In the genomic region with DNA sequence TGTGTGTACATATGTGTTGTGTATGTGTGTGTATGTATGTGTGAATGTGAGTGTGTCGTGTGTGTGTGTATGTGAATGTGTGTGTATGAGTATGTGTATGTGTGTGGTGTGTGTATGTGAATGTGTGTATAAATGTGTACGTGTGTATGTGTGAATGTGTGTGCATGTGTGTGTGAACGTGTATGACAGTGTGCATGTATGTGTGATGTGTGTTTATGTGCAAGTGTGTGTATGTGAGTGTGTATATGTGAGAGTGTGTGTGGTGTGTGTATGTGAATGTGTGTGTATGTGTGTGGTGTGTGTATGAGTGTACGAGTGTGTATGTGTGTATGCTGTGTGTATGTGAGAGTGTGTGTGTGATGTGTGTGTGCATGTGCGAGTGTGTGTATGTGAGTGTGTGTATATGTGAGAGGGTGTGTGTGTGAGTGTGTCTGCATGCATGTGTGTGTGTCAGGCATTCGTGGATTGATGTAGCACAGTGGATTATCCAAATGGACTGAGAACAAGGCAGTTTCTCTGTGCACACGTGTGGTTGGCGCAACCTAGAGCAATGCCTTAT, we compare ENCODE assay signal across 31 cellular contexts.
"Had no signal": no experiment of that assay in that cellular context is flagged by ENCODE, and none has a peak within 500 bp of the region (broad histone marks: within the 10 kb centered on the region; RNA-seq: fewer than 3 reads in every experiment).

No MANE protein-coding gene starts in this region.

- H3K27ac Mint-ChIP-seq: activated CD4-positive, alpha-beta T cell treated with anti-CD3 and anti-CD28 coated beads, Interleukin-2, amount 10 ng/mL, durations not matched to agents 24 days and 14 days; activated CD8-positive, alpha-beta T cell treated with anti-CD3 and anti-CD28 coated beads, Interleukin-2, amount 10 ng/mL, durations not matched to agents 7 days and 5 days; activated naive CD4-positive, alpha-beta T cell treated with anti-CD3 and anti-CD28 coated beads, Interleukin-2, amount 50 U/mL, for 24 hours; activated T-cell treated with anti-CD3 and anti-CD28 coated beads, Interleukin-2, amount 50 U/mL, for 24 hours; activated T-helper 2 cell treated with anti-CD3 and anti-CD28 coated beads, Interferon-gamma antibody, Interleukin-2, Interleukin-4, amounts not matched to agents 10 μg/mL and 5 μg/mL and 100 μg/mL, durations not matched to agents 14 hours and 24 hours and 36 hours; T-helper 1 cell treated with Interleukin-12 subunit alpha and Interleukin-12 subunit beta and Interleukin-4 antibody, amounts not matched to agents 30 μg/mL and 1 μg/mL, for 36 hours; T-helper 2 cell treated with Interferon-gamma antibody and Interleukin-4, amounts not matched to agents 5 μg/mL and 100 μg/mL, for 36 hours had no signal

- H3K27ac ChIP-seq: adrenal gland, body of pancreas, breast epithelium, SJSA1 had no signal

- H3K9me3 Mint-ChIP-seq: activated CD4-positive, alpha-beta T cell treated with anti-CD3 and anti-CD28 coated beads, Interleukin-2, amount 10 ng/mL, durations not matched to agents 24 days and 14 days; activated naive CD4-positive, alpha-beta T cell treated with anti-CD3 and anti-CD28 coated beads, Interleukin-2, amount 50 U/mL, for 24 hours; activated T-cell treated with anti-CD3 and anti-CD28 coated beads, Interleukin-2, amount 50 U/mL, for 24 hours; activated T-helper 2 cell treated with anti-CD3 and anti-CD28 coated beads, Interferon-gamma antibody, Interleukin-2, Interleukin-4, amounts not matched to agents 10 μg/mL and 5 μg/mL and 100 μg/mL, durations not matched to agents 14 hours and 24 hours and 36 hours; T-helper 1 cell treated with Interleukin-12 subunit alpha and Interleukin-12 subunit beta and Interleukin-4 antibody, amounts not matched to agents 30 μg/mL and 1 μg/mL, for 36 hours; T-helper 2 cell treated with Interferon-gamma antibody and Interleukin-4, amounts not matched to agents 5 μg/mL and 100 μg/mL, for 36 hours had no signal

- H3K4me1 ChIP-seq: adrenal gland, body of pancreas, breast epithelium had no signal

- H3K27me3 ChIP-seq: adrenal gland, body of pancreas, breast epithelium, MG63, SJSA1 had no signal

- H3K4me3 ChIP-seq: adrenal gland, body of pancreas, breast epithelium, MG63, SJSA1 had no signal

- H3K36me3 Mint-ChIP-seq: activated naive CD4-positive, alpha-beta T cell treated with anti-CD3 and anti-CD28 coated beads, Interleukin-2, amount 50 U/mL, for 24 hours had no signal

- H3K4me3 Mint-ChIP-seq: activated CD4-positive, alpha-beta T cell treated with anti-CD3 and anti-CD28 coated beads, Interleukin-2, amount 10 ng/mL, durations not matched to agents 24 days and 14 days; activated CD8-positive, alpha-beta T cell treated with anti-CD3 and anti-CD28 coated beads, Interleukin-2, amount 10 ng/mL, durations not matched to agents 7 days and 5 days; activated naive CD4-positive, alpha-beta T cell treated with anti-CD3 and anti-CD28 coated beads, Interleukin-2, amount 50 U/mL, for 24 hours; activated T-cell treated with anti-CD3 and anti-CD28 coated beads, Interleukin-2, amount 50 U/mL, for 24 hours; T-helper 1 cell treated with Interleukin-12 subunit alpha and Interleukin-12 subunit beta and Interleukin-4 antibody, amounts not matched to agents 30 μg/mL and 1 μg/mL, for 36 hours; T-helper 2 cell treated with Interferon-gamma antibody and Interleukin-4, amounts not matched to agents 5 μg/mL and 100 μg/mL, for 36 hours had no signal

- FAIRE-seq: astrocyte, TTC549 had no signal

- H3K9ac ChIP-seq: SK-N-SH had no signal

- H3K9me3 ChIP-seq: adrenal gland, body of pancreas, breast epithelium, SJSA1, SK-N-SH had no signal

- H3K27me3 Mint-ChIP-seq: activated CD4-positive, alpha-beta T cell treated with anti-CD3 and anti-CD28 coated beads, Interleukin-2, amount 10 ng/mL, durations not matched to agents 24 days and 14 days; activated naive CD4-positive, alpha-beta T cell treated with anti-CD3 and anti-CD28 coated beads, Interleukin-2, amount 50 U/mL, for 24 hours had no signal

- ATAC-seq: activated CD8-positive, alpha-beta T cell treated with anti-CD3 and anti-CD28 coated beads, Interleukin-2, amount 10 ng/mL, durations not matched to agents 7 days and 5 days; body of pancreas; Panc1 had no signal

- DNase-seq: activated CD4-positive, alpha-beta T cell treated with anti-CD3 and anti-CD28 coated beads, Interleukin-2, amount 10 ng/mL, durations not matched to agents 24 days and 14 days; activated CD4-positive, alpha-beta T cell treated with anti-CD3 and anti-CD28 coated beads, Interleukin-2, amount 50 U/mL, for 4 hours; activated CD8-positive, alpha-beta T cell treated with anti-CD3 and anti-CD28 coated beads, Interleukin-2, amount 10 ng/mL, durations not matched to agents 7 days and 5 days; activated gamma-delta T cell; activated naive CD4-positive, alpha-beta T cell treated with Interleukin-2 at 50 U/mL for 16 hours; activated T-cell treated with anti-CD3 and anti-CD28 coated beads, Interleukin-2, amount 50 U/mL, for 24 hours; adrenal gland; body of pancreas; caudate nucleus; cerebellar nuclear complex; MG63; NCI-H1048; NCI-H1105 treated with DMSO at 0.1 percent for 48 hours; NCI-H1436; NCI-H1694; NCI-H1930; NCI-H2081 treated with DMSO at 0.1 percent for 48 hours; NCI-H226; NCI-H446 treated with DMSO at 0.1 percent for 48 hours; NCI-H524; SHP77 treated with DMSO at 0.1 percent for 48 hours; SK-N-SH had no signal

- H3K4me2 ChIP-seq: SK-N-SH had no signal

- H3K36me3 ChIP-seq: adrenal gland, breast epithelium, MG63, SJSA1 had no signal

- H3K4me1 Mint-ChIP-seq: activated CD4-positive, alpha-beta T cell treated with anti-CD3 and anti-CD28 coated beads, Interleukin-2, amount 10 ng/mL, durations not matched to agents 24 days and 14 days; activated naive CD4-positive, alpha-beta T cell treated with anti-CD3 and anti-CD28 coated beads, Interleukin-2, amount 50 U/mL, for 24 hours had no signal
